In the genomic region with DNA sequence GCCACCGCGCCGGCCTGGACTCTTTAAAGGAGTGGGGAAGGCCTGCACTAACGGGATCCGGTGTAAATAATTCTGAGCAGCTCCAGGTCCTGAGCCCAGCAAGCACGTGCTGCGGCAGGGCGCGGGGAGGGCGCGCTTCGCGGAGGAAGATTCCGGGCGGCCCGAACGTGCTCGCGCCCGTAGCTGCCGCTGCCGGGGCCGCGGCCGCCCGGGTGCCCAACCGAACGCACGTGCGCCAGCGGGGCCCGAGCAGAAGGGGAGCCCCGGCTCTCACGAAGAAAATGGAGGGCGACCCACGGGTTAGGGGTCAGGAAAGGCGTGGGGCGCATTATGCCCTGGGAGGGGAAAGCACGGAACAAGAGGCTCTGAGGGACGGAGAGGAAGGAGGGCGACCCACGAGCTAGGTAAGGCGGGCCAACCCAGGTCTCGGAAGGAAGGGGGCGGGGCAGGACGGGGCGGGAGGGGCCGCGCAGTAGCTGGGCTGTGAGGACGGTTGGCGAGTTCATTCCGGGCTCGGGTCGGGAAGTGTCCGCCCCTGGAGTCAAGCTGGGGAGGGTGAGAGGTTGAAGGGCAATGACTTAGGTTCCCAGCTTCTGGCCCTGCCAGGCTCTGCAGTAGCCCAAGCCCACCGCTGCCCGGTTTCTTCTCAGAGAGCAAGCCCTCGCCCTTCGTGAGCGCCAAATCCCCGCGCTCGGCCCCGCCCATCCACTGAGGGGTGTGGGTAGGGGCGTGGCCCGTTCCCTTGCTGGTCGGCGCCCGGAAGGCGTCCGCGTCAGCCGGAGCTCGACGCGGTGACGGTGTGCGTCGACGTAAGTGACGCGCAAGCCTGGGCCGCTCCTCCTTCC, we compare ENCODE assay signal across 8 cellular contexts. TPM values are rescaled to one million over a fixed set of nuclear protein-coding genes. Genes with fewer than 3 reads are reported as not detected.
A peak's percentile ranks its signal among the peaks of the same experiment; 100 is the strongest.
DNase-seq lines count a peak whose midpoint lies in the region; ATAC-seq and TF ChIP-seq lines count a peak whose summit lies in the region.

A gene with protein sequence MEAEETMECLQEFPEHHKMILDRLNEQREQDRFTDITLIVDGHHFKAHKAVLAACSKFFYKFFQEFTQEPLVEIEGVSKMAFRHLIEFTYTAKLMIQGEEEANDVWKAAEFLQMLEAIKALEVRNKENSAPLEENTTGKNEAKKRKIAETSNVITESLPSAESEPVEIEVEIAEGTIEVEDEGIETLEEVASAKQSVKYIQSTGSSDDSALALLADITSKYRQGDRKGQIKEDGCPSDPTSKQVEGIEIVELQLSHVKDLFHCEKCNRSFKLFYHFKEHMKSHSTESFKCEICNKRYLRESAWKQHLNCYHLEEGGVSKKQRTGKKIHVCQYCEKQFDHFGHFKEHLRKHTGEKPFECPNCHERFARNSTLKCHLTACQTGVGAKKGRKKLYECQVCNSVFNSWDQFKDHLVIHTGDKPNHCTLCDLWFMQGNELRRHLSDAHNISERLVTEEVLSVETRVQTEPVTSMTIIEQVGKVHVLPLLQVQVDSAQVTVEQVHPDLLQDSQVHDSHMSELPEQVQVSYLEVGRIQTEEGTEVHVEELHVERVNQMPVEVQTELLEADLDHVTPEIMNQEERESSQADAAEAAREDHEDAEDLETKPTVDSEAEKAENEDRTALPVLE (plus strand): TSS at position 195 of the 845 bp plus-strand sequence. CDS start 1,140 bp downstream, outside the sequence.

- TF ChIP-seq CTCF in vagina (IDR thresholded peaks at IDR 0.05): no peak

- peak within 1 kb of the TSS; percentile 89 for H3K27ac ChIP-seq in right cardiac atrium (ENCODE audit: low read length)
- peak within 1 kb of the TSS; percentile 99 for H3K27ac ChIP-seq in vagina

- H3K9me3 ChIP-seq in right cardiac atrium (ENCODE audit: control insufficient read depth, low read length) (no peaks in the 10 kb centered on the region), vagina (no peaks in the 10 kb centered on the region)

- peak in 1 of 2 donors; percentile 56 for TF ChIP-seq POLR2A in vagina (IDR thresholded peaks at IDR 0.05)

- H3K36me3 ChIP-seq in vagina: no peaks in the 10 kb centered on the region

- peak; percentile 95 for ATAC-seq in GM18498 (IDR thresholded peaks at IDR 0.05; ENCODE audit: unreplicated experiment)
- ATAC-seq in HG02938 (IDR thresholded peaks at IDR 0.05; ENCODE audit: unreplicated experiment): peak; percentile 90
- peak; percentile 99 for ATAC-seq in right cardiac atrium

- WGBS in right cardiac atrium: under 1% methylated on average over 83 of the region's 83 CpGs

- peak within 1 kb of the TSS; percentile 83 for H3K4me3 ChIP-seq in right cardiac atrium (ENCODE audit: low read length)
- H3K4me3 ChIP-seq in vagina: peak within 1 kb of the TSS; percentile 78 to 88

- H3K27me3 ChIP-seq in right cardiac atrium (ENCODE audit: control insufficient read depth, insufficient read depth) (no peaks in the 10 kb centered on the region), vagina (no peaks in the 10 kb centered on the region)

- DNase-seq in NCI-H187 (lab: John Stamatoyannopoulos, UW) (peak; percentile 99), T-helper 2 cell (peak; percentile 92 to 99 (median 95)), anterior cingulate cortex (lab: John Stamatoyannopoulos, UW) (peak; percentile 46 to 98 (median 95)), right cardiac atrium (peak; percentile 97 to 99 (median 99)), putamen (ENCODE audit: low spot score) (peak; percentile 99), vagina (ENCODE audit: extremely low spot score in 2 of 2) (peak in 1 of 2 donors; percentile 97)

- H3K4me1 ChIP-seq in right cardiac atrium (ENCODE audit: control insufficient read depth, insufficient read depth, low read length): no peaks in the 10 kb centered on the region
- peaks cover 35% of the 10 kb centered on the region for H3K4me1 ChIP-seq in vagina

- intact Hi-C loops in right cardiac atrium (cut with DNase I) (no loop called here), vagina (cut with DNase I) (loop anchor here (1.0 to 5.0 kb wide), 2 partner anchors 54 to 169 kb away; no protein-coding TSS in a partner anchor)

RNA-seq across cellular contexts. Expression of the gene that starts here (rescaled TPM):
- total RNA-seq in right cardiac atrium (10 to 100 TPM; 15.6 to 23.2 (median 19.2) TPM), vagina (44.4 TPM)
- polyA plus RNA-seq in right cardiac atrium: 13.5 TPM
